21 cellular contexts compared by ENCODE assay signal in genomic region chr6:33181141-33181540, GRCh38.
"Had no signal": no experiment of that assay in that cellular context is flagged by ENCODE, and none has a peak within 500 bp of the region (broad histone marks: within the 10 kb centered on the region; RNA-seq: fewer than 3 reads in every experiment).

No MANE protein-coding gene starts in this region.

- H3K27ac ChIP-seq: colonic mucosa, heart left ventricle, pancreas, prostate gland, spleen, testis, transverse colon had no signal

- DNase-seq: colonic mucosa; dermis blood vessel endothelial cell; foreskin melanocyte; heart left ventricle; hippocampal formation; kidney glomerular epithelial cell; mesendoderm; naive B cell; occipital lobe; pancreas; spleen; stimulated activated CD4-positive, alpha-beta T cell treated with anti-CD3 and anti-CD28 coated beads, Interleukin-15, amount 100 ng/mL, for 24 hours; stimulated activated CD4-positive, alpha-beta T cell treated with anti-CD3 and anti-CD28 coated beads, Interleukin-1b, Interleukin-23, amount 100 ng/mL, for 48 hours; stimulated activated CD4-positive, alpha-beta T cell treated with anti-CD3 and anti-CD28 coated beads, Interleukin-4, amount 100 ng/mL, for 24 hours; stimulated activated naive B cell treated with anti-CD40 and anti-IgM and Interleukin-4, amounts not matched to agents 10 μg/mL and 1 μg/mL and 100 μg/mL, for 72 hours; stimulated activated naive CD8-positive, alpha-beta T cell treated with anti-CD3 and anti-CD28 coated beads, Interleukin-15, amount 100 ng/mL, for 72 hours; testis; transverse colon had no signal

- H3K36me3 ChIP-seq: colonic mucosa, heart left ventricle, pancreas, prostate gland, spleen, transverse colon had no signal

- H3K27ac Mint-ChIP-seq: naive B cell; stimulated activated naive B cell treated with anti-CD40 and anti-IgM and Interleukin-4, amounts not matched to agents 10 μg/mL and 1 μg/mL and 100 μg/mL, for 72 hours had no signal

- H3K27me3 ChIP-seq: colonic mucosa, heart left ventricle, pancreas, testis, transverse colon had no signal

- H3K4me1 ChIP-seq: colonic mucosa, pancreas, prostate gland, testis had no signal

- H3K9me3 ChIP-seq: colonic mucosa, heart left ventricle, pancreas, prostate gland, testis, transverse colon had no signal

- H3K4me3 ChIP-seq: colonic mucosa, heart left ventricle, pancreas, prostate gland, spleen, testis, transverse colon had no signal

- H3K4me3 Mint-ChIP-seq: neural crest cell; stimulated activated naive B cell treated with anti-CD40 and anti-IgM and Interleukin-4, amounts not matched to agents 10 μg/mL and 1 μg/mL and 100 μg/mL, for 72 hours; stimulated activated naive CD8-positive, alpha-beta T cell treated with anti-CD3 and anti-CD28 coated beads, Interleukin-15, amount 100 ng/mL, for 72 hours had no signal

- ATAC-seq: heart left ventricle; pancreas; sciatic nerve; stimulated activated naive B cell treated with anti-CD40 and anti-IgM and Interleukin-4, amounts not matched to agents 10 μg/mL and 1 μg/mL and 100 μg/mL, for 72 hours; stimulated activated naive CD8-positive, alpha-beta T cell treated with anti-CD3 and anti-CD28 coated beads, Interleukin-15, amount 100 ng/mL, for 72 hours had no signal
